In genomic region chr16:2783581-2784375, GRCh38 we compare ENCODE assay signal across 23 cellular contexts. TPM values are rescaled to one million over a fixed set of nuclear protein-coding genes. Genes with fewer than 3 reads are reported as not detected.
DNase-seq lines count a peak whose midpoint lies in the region; ATAC-seq and TF ChIP-seq lines count a peak whose summit lies in the region.
"Had no signal": no experiment of that assay in that cellular context is flagged by ENCODE, and none has a peak within 500 bp of the region (broad histone marks: within the 10 kb centered on the region; RNA-seq: fewer than 3 reads in every experiment).

No MANE protein-coding gene starts in this region.

- peaks cover 10% of the 10 kb centered on the region for H3K27me3 Mint-ChIP-seq in activated T-cell treated with anti-CD3 and anti-CD28 coated beads, Interleukin-2, amount 50 U/mL, for 72 hours (ENCODE audit: low read depth)
- H3K27me3 Mint-ChIP-seq in chondrocyte (ENCODE audit: low read depth), result peaks cover 8% of the 10 kb centered on the region

- no peaks in the 10 kb centered on the region for H3K9me3 ChIP-seq in osteoblast (ENCODE audit: low read depth, low read length)
- H3K9me3 ChIP-seq in SJCRH30 (replicated peaks), result no peaks in the 10 kb centered on the region
- H3K9me3 ChIP-seq: BLaER1 treated with 17β-estradiol and CSF1 and Interleukin-3, amounts not matched to agents 10 nM and 100 nM had no signal

- H3K27me3 ChIP-seq in H7 (ENCODE audit: control insufficient read depth, insufficient read depth, low read length) (no peaks in the 10 kb centered on the region; the same call in 1 of the 2 replicates), osteoblast (ENCODE audit: insufficient read depth, low read length) (peaks cover 39% of the 10 kb centered on the region), SJCRH30 (no peaks in the 10 kb centered on the region)

- H3K79me2 ChIP-seq in osteoblast (ENCODE audit: insufficient read depth, low read length), result peaks cover 2% of the 10 kb centered on the region

- H3K27ac ChIP-seq in osteoblast (ENCODE audit: low read depth, low read length), result no peak overlapping the region
- H3K27ac ChIP-seq in SJCRH30, result no peak overlapping the region
- H3K27ac ChIP-seq: BLaER1 treated with 17β-estradiol and CSF1 and Interleukin-3, amounts not matched to agents 10 nM and 100 nM; brain microvascular endothelial cell had no signal

- H2AFZ ChIP-seq in osteoblast (ENCODE audit: low read length), result no peak overlapping the region

- H3K4me1 ChIP-seq in osteoblast (ENCODE audit: insufficient read depth, low read length) (no peaks in the 10 kb centered on the region), SJCRH30 (no peaks in the 10 kb centered on the region)

- H3K4me3 ChIP-seq in H7 (ENCODE audit: insufficient read depth, low read depth, low read length) (no peak overlapping the region), osteoblast (ENCODE audit: insufficient read depth, low read length) (no peak overlapping the region), SJCRH30 (no peak overlapping the region)
- H3K4me3 ChIP-seq: BLaER1 treated with 17β-estradiol and CSF1 and Interleukin-3, amounts not matched to agents 10 nM and 100 nM; dorsolateral prefrontal cortex had no signal

- no peak for ATAC-seq in activated T-cell treated with anti-CD3 and anti-CD28 coated beads, Interleukin-2, amount 50 U/mL, for 72 hours (replicated peaks in 1 of 2)
- ATAC-seq: activated naive CD4-positive, alpha-beta T cell treated with anti-CD3 and anti-CD28 coated beads, Interleukin-2, amount 50 U/mL, for 72 hours had no signal

- no peak overlapping the region for H3K4me2 ChIP-seq in osteoblast (ENCODE audit: insufficient read depth, low read length)
- H3K4me2 ChIP-seq: BLaER1 treated with 17β-estradiol and CSF1 and Interleukin-3, amounts not matched to agents 10 nM and 100 nM had no signal

- H3K27ac Mint-ChIP-seq in activated T-cell treated with anti-CD3 and anti-CD28 coated beads, Interleukin-2, amount 50 U/mL, for 72 hours, result no peak overlapping the region
- H3K27ac Mint-ChIP-seq in chondrocyte (ENCODE audit: unreplicated experiment), result no peak overlapping the region
- H3K27ac Mint-ChIP-seq: nephron had no signal

- H3K9me3 Mint-ChIP-seq in activated T-cell treated with anti-CD3 and anti-CD28 coated beads, Interleukin-2, amount 50 U/mL, for 72 hours, result no peaks in the 10 kb centered on the region
- H3K9me3 Mint-ChIP-seq in chondrocyte (ENCODE audit: low read depth), result no peaks in the 10 kb centered on the region
- H3K9me3 Mint-ChIP-seq: activated naive CD4-positive, alpha-beta T cell treated with anti-CD3 and anti-CD28 coated beads, Interleukin-2, amount 50 U/mL, for 72 hours; nephron had no signal

- H3K36me3 Mint-ChIP-seq in activated T-cell treated with anti-CD3 and anti-CD28 coated beads, Interleukin-2, amount 50 U/mL, for 72 hours (ENCODE audit: insufficient read depth in 2 of 2), result no peaks in the 10 kb centered on the region
- no peaks in the 10 kb centered on the region for H3K36me3 Mint-ChIP-seq in chondrocyte (ENCODE audit: low read depth)
- H3K36me3 Mint-ChIP-seq: activated naive CD4-positive, alpha-beta T cell treated with anti-CD3 and anti-CD28 coated beads, Interleukin-2, amount 50 U/mL, for 72 hours had no signal

- peaks cover 21% of the 10 kb centered on the region for H3K4me1 Mint-ChIP-seq in activated T-cell treated with anti-CD3 and anti-CD28 coated beads, Interleukin-2, amount 50 U/mL, for 72 hours (ENCODE audit: low read depth)
- no peaks in the 10 kb centered on the region for H3K4me1 Mint-ChIP-seq in chondrocyte (ENCODE audit: low read depth)
- H3K4me1 Mint-ChIP-seq: nephron had no signal

- TF ChIP-seq CTCF in chondrocyte (IDR thresholded peaks at IDR 0.05) (no peak), osteoblast (IDR thresholded peaks at IDR 0.05; ENCODE audit: extremely low read depth, low read depth, low read length) (no peak)

- H3K36me3 ChIP-seq in H7 (replicated peaks; ENCODE audit: control insufficient read depth, insufficient read depth, low read length) (no peaks in the 10 kb centered on the region), osteoblast (ENCODE audit: insufficient read depth, low read length) (no peaks in the 10 kb centered on the region), SJCRH30 (no peaks in the 10 kb centered on the region)
- H3K36me3 ChIP-seq: BLaER1 treated with 17β-estradiol and CSF1 and Interleukin-3, amounts not matched to agents 10 nM and 100 nM; brain microvascular endothelial cell had no signal

- no peaks in the 10 kb centered on the region for H4K20me1 ChIP-seq in osteoblast (ENCODE audit: insufficient read depth, low read length)

- peak; percentile 13 for DNase-seq in activated T-cell treated with anti-CD3 and anti-CD28 coated beads, Interleukin-2, amount 50 U/mL, for 1 hour
- no peak for DNase-seq in activated T-cell treated with anti-CD3 and anti-CD28 coated beads, Interleukin-2, amount 50 U/mL, for 72 hours
- DNase-seq in H7 (peak; percentile 45), chondrocyte (ENCODE audit: low spot score) (peak; percentile 82), osteoblast (ENCODE audit: insufficient read length, low spot score, missing footprints) (peak; percentile 55), SJCRH30 (no peak), ecto neural progenitor cell (ENCODE audit: low spot score) (no peak), KBM-7 (no peak)
- DNase-seq: activated CD4-positive, CD25-positive, alpha-beta regulatory T cell; brain microvascular endothelial cell; NCI-H1105 treated with DMSO at 0.1 percent for 48 hours; NCI-H2107; NCI-H526; T-helper 2 cell; trophoblast cell had no signal

- in situ Hi-C loops in KBM-7 (cut with MboI; ENCODE audit: low pct_unique_long_range_greater_than_20kb, low sequenced_read_pairs), result no loop called here

- peak overlapping the region in 1 of 2 donors; percentile 66 for H3K4me3 Mint-ChIP-seq in activated T-cell treated with anti-CD3 and anti-CD28 coated beads, Interleukin-2, amount 50 U/mL, for 72 hours
- no peak overlapping the region for H3K4me3 Mint-ChIP-seq in chondrocyte (ENCODE audit: unreplicated experiment)
- H3K4me3 Mint-ChIP-seq: nephron had no signal

RNA-seq across cellular contexts. Expression of gene PRSS33, which starts 3.6 kb away (rescaled TPM):
- total RNA-seq in activated T-cell treated with anti-CD3 and anti-CD28 coated beads, Interleukin-2, amount 50 U/mL, for 72 hours, result under 1 TPM in 1 of 2 donors, not detected in 1; 0.46 TPM
- total RNA-seq in H7 (2014; rRNA removed; shearing (Covaris generic)), result not detected in 2 replicates
- total RNA-seq in chondrocyte, result not detected in 3 replicates
- not detected in 2 replicates for total RNA-seq in osteoblast
- total RNA-seq in SJCRH30 (2014; rRNA removed; shearing (Covaris generic)), result not detected in 2 replicates
- total RNA-seq: activated naive CD4-positive, alpha-beta T cell treated with anti-CD3 and anti-CD28 coated beads, Interleukin-2, amount 50 U/mL, for 72 hours; LHCN-M2; lower leg skin; pulmonary artery endothelial cell had no signal

RNA-seq across cellular contexts. Expression of gene ELOB, which starts 6.7 kb away (rescaled TPM):
- total RNA-seq in activated T-cell treated with anti-CD3 and anti-CD28 coated beads, Interleukin-2, amount 50 U/mL, for 72 hours, result 100 to 1,000 TPM; 158 to 208 TPM
- total RNA-seq in H7 (2014; rRNA removed; shearing (Covaris generic)), result 236 and 269 TPM in 2 replicates
- total RNA-seq in chondrocyte, result 205 to 231 TPM (median 225 TPM) in 3 replicates
- 173 and 195 TPM in 2 replicates for total RNA-seq in osteoblast
- total RNA-seq in SJCRH30 (2014; rRNA removed; shearing (Covaris generic)), result 90.5 and 119 TPM in 2 replicates

RNA-seq across cellular contexts. Expression of gene PRSS41, which starts 14.5 kb away (rescaled TPM):
- total RNA-seq in activated T-cell treated with anti-CD3 and anti-CD28 coated beads, Interleukin-2, amount 50 U/mL, for 72 hours, result under 1 TPM in 1 of 2 donors, not detected in 1; 0.29 TPM
- not detected in 2 replicates for total RNA-seq in H7 (2014; rRNA removed; shearing (Covaris generic))
- not detected in 3 replicates for total RNA-seq in chondrocyte
- total RNA-seq in osteoblast, result not detected in 2 replicates
- not detected in 2 replicates for total RNA-seq in SJCRH30 (2014; rRNA removed; shearing (Covaris generic))
- total RNA-seq: activated CD8-positive, alpha-beta memory T cell treated with anti-CD3 and anti-CD28 coated beads for 36 hours; activated naive CD4-positive, alpha-beta T cell treated with anti-CD3 and anti-CD28 coated beads, Interleukin-2, amount 50 U/mL, for 72 hours; dorsolateral prefrontal cortex; LHCN-M2; lower leg skin; pulmonary artery endothelial cell had no signal

RNA-seq across cellular contexts. Expression of gene SRRM2, which starts 31.3 kb away (rescaled TPM):
- total RNA-seq in activated T-cell treated with anti-CD3 and anti-CD28 coated beads, Interleukin-2, amount 50 U/mL, for 72 hours, result 100 to 1,000 TPM; 696 to 731 TPM
- total RNA-seq in H7 (2014; rRNA removed; shearing (Covaris generic)), result 69.0 and 96.1 TPM in 2 replicates
- total RNA-seq in chondrocyte (363 to 615 TPM (median 378 TPM) in 3 replicates), osteoblast (56.8 and 62.2 TPM in 2 replicates)
- total RNA-seq in SJCRH30 (2014; rRNA removed; shearing (Covaris generic)), result 85.9 and 107 TPM in 2 replicates

RNA-seq across cellular contexts. Expression of gene PRSS21, which starts 33.3 kb away (rescaled TPM):
- total RNA-seq in activated T-cell treated with anti-CD3 and anti-CD28 coated beads, Interleukin-2, amount 50 U/mL, for 72 hours, result 10 to 100 TPM in 1 of 2 donors, 1 to 10 TPM in 1; 2.4 to 10.3 TPM
- total RNA-seq in H7 (2014; rRNA removed; shearing (Covaris generic)), result 0.42 and 1.5 TPM in 2 replicates
- not detected in 3 replicates for total RNA-seq in chondrocyte
- total RNA-seq in osteoblast, result not detected in 2 replicates
- total RNA-seq in SJCRH30 (2014; rRNA removed; shearing (Covaris generic)), result not detected in 2 replicates
- total RNA-seq: LHCN-M2 had no signal

Comparison
In these comparisons a context has a peak if more than half of its experiments do, and no peak if none do; other contexts are left out.
1. DNase-seq: peak in activated T-cell treated with anti-CD3 and anti-CD28 coated beads, Interleukin-2, amount 50 U/mL, for 1 hour (single experiment), H7 (single experiment), chondrocyte (single experiment) and osteoblast (single experiment); none in activated T-cell treated with anti-CD3 and anti-CD28 coated beads, Interleukin-2, amount 50 U/mL, for 72 hours (0 of 2), SJCRH30 (0 of 2), ecto neural progenitor cell (single experiment) and KBM-7 (single experiment).